In genomic region chr10:102812213-102812876, GRCh38 we compare ENCODE assay signal across 12 cellular contexts. TPM values are rescaled to one million over a fixed set of nuclear protein-coding genes. Genes with fewer than 3 reads are reported as not detected.
DNase-seq lines count a peak whose midpoint lies in the region; ATAC-seq and TF ChIP-seq lines count a peak whose summit lies in the region.
"Had no signal": no experiment of that assay in that cellular context is flagged by ENCODE, and none has a peak within 500 bp of the region (broad histone marks: within the 10 kb centered on the region; RNA-seq: fewer than 3 reads in every experiment).

No MANE protein-coding gene starts in this region.

- H3K4me3 ChIP-seq in Caco-2 (ENCODE audit: low read depth, low read length) (no peak overlapping the region), brain microvascular endothelial cell (ENCODE audit: low read depth, low read length) (no peak overlapping the region)

- H3K4me1 ChIP-seq in Caco-2, result peaks cover 12% of the 10 kb centered on the region

- no peaks in the 10 kb centered on the region for H3K9me3 Mint-ChIP-seq in activated naive CD8-positive, alpha-beta T cell treated with anti-CD3 and anti-CD28 coated beads, Interleukin-2, amount 50 U/mL, for 24 hours
- no peaks in the 10 kb centered on the region for H3K9me3 Mint-ChIP-seq in Caco-2 (ENCODE audit: unreplicated experiment)

- DNase-seq in NAMALWA (ENCODE audit: low spot score) (peak; percentile 40), pons (ENCODE audit: low spot score) (peak; percentile 40), Caco-2 (no peak), NCI-H748 treated with DMSO at 0.1 percent for 48 hours (lab: John Stamatoyannopoulos, UW) (no peak), brain microvascular endothelial cell (no peak)
- no peak for DNase-seq in activated naive CD8-positive, alpha-beta T cell treated with anti-CD3 and anti-CD28 coated beads, Interleukin-2, amount 50 U/mL, for 24 hours
- DNase-seq: activated T-cell treated with anti-CD3 and anti-CD28 coated beads, Interleukin-2, amount 50 U/mL, for 48 hours; NCI-H1105; SHP77 had no signal

- peaks cover 15% of the 10 kb centered on the region for H3K36me3 Mint-ChIP-seq in activated naive CD8-positive, alpha-beta T cell treated with anti-CD3 and anti-CD28 coated beads, Interleukin-2, amount 50 U/mL, for 24 hours (ENCODE audit: low read depth)
- H3K36me3 Mint-ChIP-seq in Caco-2 (ENCODE audit: insufficient read depth, unreplicated experiment), result peaks cover 31% of the 10 kb centered on the region

- no TSS peak for BruUV-seq in Caco-2 (replicated peaks; lab: Mats Ljungman, UMichigan)

- ATAC-seq in activated naive CD8-positive, alpha-beta T cell treated with anti-CD3 and anti-CD28 coated beads, Interleukin-2, amount 50 U/mL, for 24 hours, result no peak
- no peak for ATAC-seq in GM18867 (IDR thresholded peaks at IDR 0.05; ENCODE audit: unreplicated experiment)

- H3K27me3 Mint-ChIP-seq in activated naive CD8-positive, alpha-beta T cell treated with anti-CD3 and anti-CD28 coated beads, Interleukin-2, amount 50 U/mL, for 24 hours, result no peaks in the 10 kb centered on the region
- no peaks in the 10 kb centered on the region for H3K27me3 Mint-ChIP-seq in Caco-2 (ENCODE audit: insufficient read depth, unreplicated experiment)

- in situ Hi-C loops in brain microvascular endothelial cell (cut with HindIII; ENCODE audit: low pct_ligation_motif_present, low sequenced_read_pairs), result no loop called here

- H3K27ac Mint-ChIP-seq in activated naive CD8-positive, alpha-beta T cell treated with anti-CD3 and anti-CD28 coated beads, Interleukin-2, amount 50 U/mL, for 24 hours, result peak overlapping the region; percentile 42
- H3K27ac Mint-ChIP-seq in Caco-2 (ENCODE audit: unreplicated experiment), result no peak overlapping the region

- CTCF ChIA-PET in Caco-2 (lab: Charles Lee), result no interaction called here

- TF ChIP-seq CTCF in GM12872 (IDR thresholded peaks at IDR 0.05; ENCODE audit: insufficient read depth, low read depth, low read length) (0 out of 3 replicates have a peak, but pooled peaks have one; percentile 6), Caco-2 (IDR thresholded peaks at IDR 0.05; ENCODE audit: insufficient read depth in 1 of 2, low read depth in 1 of 2, low read length in 1 of 2, severe bottlenecking in 1 of 2, unreplicated experiment in 1 of 2) (no peak), brain microvascular endothelial cell (IDR thresholded peaks at IDR 0.05; ENCODE audit: low read depth, low read length, missing control alignments) (no peak)

- H3K4me1 Mint-ChIP-seq in activated naive CD8-positive, alpha-beta T cell treated with anti-CD3 and anti-CD28 coated beads, Interleukin-2, amount 50 U/mL, for 24 hours, result peaks cover 18% of the 10 kb centered on the region
- H3K4me1 Mint-ChIP-seq in Caco-2 (ENCODE audit: low read depth, unreplicated experiment), result no peaks in the 10 kb centered on the region

- H3K36me3 ChIP-seq in Caco-2 (ENCODE audit: control insufficient read depth, insufficient read depth, low read length) (peaks cover 1% of the 10 kb centered on the region), brain microvascular endothelial cell (replicated peaks) (peaks cover 31% of the 10 kb centered on the region)

- H3K4me3 Mint-ChIP-seq in activated naive CD8-positive, alpha-beta T cell treated with anti-CD3 and anti-CD28 coated beads, Interleukin-2, amount 50 U/mL, for 24 hours, result no peak overlapping the region
- no peak overlapping the region for H3K4me3 Mint-ChIP-seq in Caco-2 (ENCODE audit: unreplicated experiment)

- H3K27me3 ChIP-seq in Caco-2 (replicated peaks; ENCODE audit: control insufficient read depth, insufficient read depth, low read length), result no peaks in the 10 kb centered on the region
- H3K27me3 ChIP-seq in brain microvascular endothelial cell (replicated peaks), result no peaks in the 10 kb centered on the region

- no peaks in the 10 kb centered on the region for H3K9me3 ChIP-seq in Caco-2

- no peak overlapping the region for H3K27ac ChIP-seq in brain microvascular endothelial cell

- POLR2A ChIA-PET in Caco-2 (lab: Charles Lee), result no interaction called here

- intact Hi-C loops in Caco-2 (cut with micrococcal nuclease; ENCODE audit: unreplicated experiment), result no loop called here

RNA-seq across cellular contexts. Expression of gene CYP17A1, which starts 24.9 kb away (rescaled TPM):
- not detected in 2 replicates for total RNA-seq in Caco-2 (2022)
- total RNA-seq: omental fat pad had no signal

RNA-seq across cellular contexts. Expression of gene BORCS7, which starts 41.7 kb away (rescaled TPM):
- total RNA-seq in Caco-2 (2022), result 12.3 and 12.6 TPM in 2 replicates

RNA-seq across cellular contexts. Expression of gene AS3MT, which starts 56.9 kb away (rescaled TPM):
- 6.4 and 8.6 TPM in 2 replicates for total RNA-seq in Caco-2 (2022)

Comparison
In these comparisons a context has a peak if more than half of its experiments do, and no peak if none do; other contexts are left out.
1. DNase-seq: peak in NAMALWA (single experiment) and pons (single experiment); none in activated naive CD8-positive, alpha-beta T cell treated with anti-CD3 and anti-CD28 coated beads, Interleukin-2, amount 50 U/mL, for 24 hours (single experiment), Caco-2 (0 of 2), NCI-H748 treated with DMSO at 0.1 percent for 48 hours (single experiment) and brain microvascular endothelial cell (single experiment).